ENCODE assay signal across 8 cellular contexts in the genomic region with DNA sequence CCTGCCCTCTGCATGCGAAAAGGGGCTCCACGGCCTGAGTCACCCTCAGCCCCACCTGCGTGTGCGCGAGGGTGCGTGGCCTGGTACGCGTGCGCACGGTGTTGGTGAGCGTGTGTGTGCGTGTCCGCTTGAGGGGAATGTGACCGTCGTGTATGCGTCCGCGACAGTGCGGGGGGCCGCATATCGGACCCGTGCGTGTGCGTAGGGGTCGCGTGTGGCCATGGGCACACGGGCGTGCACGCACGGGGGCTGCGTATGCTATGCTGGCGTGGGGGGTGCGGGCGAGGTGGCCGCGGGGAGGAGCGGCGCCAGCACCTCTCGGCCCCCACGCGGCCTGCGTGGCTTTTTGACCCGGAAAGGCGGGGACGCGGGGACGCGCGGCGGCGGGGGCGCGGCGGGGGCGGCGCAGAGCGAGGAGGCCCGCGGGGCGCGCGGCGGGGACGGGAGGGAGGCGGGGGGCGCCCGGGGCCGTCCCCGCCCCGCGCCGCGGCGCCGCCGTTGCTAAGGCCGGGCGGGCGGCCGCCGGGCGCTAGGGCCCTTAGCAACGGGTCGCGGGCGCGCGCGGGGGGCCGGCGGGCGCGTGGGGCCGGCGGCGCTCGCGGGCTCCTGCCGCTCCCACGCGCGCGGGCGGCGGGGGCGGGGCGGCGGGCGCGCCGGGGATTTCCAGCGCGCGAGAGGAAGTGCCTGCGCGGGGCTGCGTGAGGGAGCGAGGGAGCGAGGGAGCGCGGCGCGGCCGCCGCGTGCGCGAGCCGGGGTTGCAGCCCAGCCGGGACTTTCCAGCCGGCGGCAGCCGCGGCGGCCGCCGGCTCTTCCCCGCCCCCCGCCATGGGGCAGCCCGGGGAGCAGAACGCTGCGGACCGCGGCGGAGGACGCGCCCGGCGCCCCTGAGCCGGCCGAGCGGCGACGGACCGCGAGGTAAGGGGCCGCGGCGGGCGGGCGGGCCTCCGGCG. TPM values are rescaled to one million over a fixed set of nuclear protein-coding genes. Genes with fewer than 3 reads are reported as not detected.
DNase-seq lines count a peak whose midpoint lies in the region; ATAC-seq and TF ChIP-seq lines count a peak whose summit lies in the region.

A gene with protein sequence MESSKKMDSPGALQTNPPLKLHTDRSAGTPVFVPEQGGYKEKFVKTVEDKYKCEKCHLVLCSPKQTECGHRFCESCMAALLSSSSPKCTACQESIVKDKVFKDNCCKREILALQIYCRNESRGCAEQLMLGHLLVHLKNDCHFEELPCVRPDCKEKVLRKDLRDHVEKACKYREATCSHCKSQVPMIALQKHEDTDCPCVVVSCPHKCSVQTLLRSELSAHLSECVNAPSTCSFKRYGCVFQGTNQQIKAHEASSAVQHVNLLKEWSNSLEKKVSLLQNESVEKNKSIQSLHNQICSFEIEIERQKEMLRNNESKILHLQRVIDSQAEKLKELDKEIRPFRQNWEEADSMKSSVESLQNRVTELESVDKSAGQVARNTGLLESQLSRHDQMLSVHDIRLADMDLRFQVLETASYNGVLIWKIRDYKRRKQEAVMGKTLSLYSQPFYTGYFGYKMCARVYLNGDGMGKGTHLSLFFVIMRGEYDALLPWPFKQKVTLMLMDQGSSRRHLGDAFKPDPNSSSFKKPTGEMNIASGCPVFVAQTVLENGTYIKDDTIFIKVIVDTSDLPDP (plus strand): TSS at position 689 of the 950 bp plus-strand sequence. CDS start 92,753 bp downstream, outside the sequence.

- H3K36me3 ChIP-seq in right atrium auricular region: no peaks in the 10 kb centered on the region
- H3K36me3 ChIP-seq in rectal smooth muscle tissue (ENCODE audit: control insufficient read depth, insufficient read depth, low read length): no peaks in the 10 kb centered on the region
- no peaks in the 10 kb centered on the region for H3K36me3 ChIP-seq in vagina

- peaks cover 0 to 2% (median 0%) of the 10 kb centered on the region in 7 donors for H3K9me3 Mint-ChIP-seq in CD14-positive monocyte

- H3K4me1 ChIP-seq in right atrium auricular region: peaks cover 0 to 23% of the 10 kb centered on the region in 2 donors
- peaks cover 3% of the 10 kb centered on the region for H3K4me1 ChIP-seq in rectal smooth muscle tissue (ENCODE audit: control insufficient read depth, insufficient read depth, low read length)
- H3K4me1 ChIP-seq in vagina: peaks cover 22% of the 10 kb centered on the region

- peak; percentile 69 for ATAC-seq in GM19397 (IDR thresholded peaks at IDR 0.05; ENCODE audit: unreplicated experiment)

- TF ChIP-seq CTCF in CD14-positive monocyte (IDR thresholded peaks at IDR 0.05) (no peak), right atrium auricular region (IDR thresholded peaks at IDR 0.05) (no peak), vagina (IDR thresholded peaks at IDR 0.05) (no peak)

- peak within 1 kb of the TSS; percentile 60 for H3K9ac ChIP-seq in rectal smooth muscle tissue (ENCODE audit: low read length)

- DNase-seq in CD14-positive monocyte (ENCODE audit: low spot score) (peak; percentile 81), HPDE6-E6E7 (ENCODE audit: extremely low spot score) (peak; percentile 79), right atrium auricular region (ENCODE audit: low spot score) (no peak), vagina (ENCODE audit: extremely low spot score in 2 of 2) (no peak)

- H3K27me3 Mint-ChIP-seq in CD14-positive monocyte (ENCODE audit: low read depth in 3 of 3): peaks cover 2 to 10% (median 3%) of the 10 kb centered on the region in 3 donors

- no peaks in the 10 kb centered on the region for H3K9me3 ChIP-seq in right atrium auricular region
- H3K9me3 ChIP-seq in vagina: no peaks in the 10 kb centered on the region

- peak within 1 kb of the TSS; percentile 80 for H3K27ac ChIP-seq in angular gyrus (ENCODE audit: low read depth, low read length)
- peak within 1 kb of the TSS; percentile 72 to 78 for H3K27ac ChIP-seq in right atrium auricular region
- peak within 1 kb of the TSS; percentile 81 for H3K27ac ChIP-seq in rectal smooth muscle tissue (ENCODE audit: low read depth, low read length)
- H3K27ac ChIP-seq in vagina: peak within 1 kb of the TSS; percentile 92

- TF ChIP-seq POLR2A in vagina (IDR thresholded peaks at IDR 0.05): no peak

- H3K27me3 ChIP-seq in right atrium auricular region (no peaks in the 10 kb centered on the region), rectal smooth muscle tissue (ENCODE audit: control insufficient read depth, insufficient read depth, low read length) (no peaks in the 10 kb centered on the region), vagina (no peaks in the 10 kb centered on the region)

- peak within 1 kb of the TSS; percentile 81 to 94 for H3K4me3 Mint-ChIP-seq in CD14-positive monocyte

- H3K36me3 Mint-ChIP-seq in CD14-positive monocyte: peaks cover 12 to 13% of the 10 kb centered on the region in 2 donors

- peaks cover 59% of the 10 kb centered on the region for H3K4me1 Mint-ChIP-seq in CD14-positive monocyte

- H3K4me3 ChIP-seq in right atrium auricular region (peak within 1 kb of the TSS; percentile 68 to 77), rectal smooth muscle tissue (ENCODE audit: low read length) (peak within 1 kb of the TSS; percentile 72), vagina (peak within 1 kb of the TSS; percentile 66 to 86)

- intact Hi-C loops in CD14-positive monocyte (cut with micrococcal nuclease): no loop called here
- intact Hi-C loops in T-helper 2 cell treated with Interferon-gamma antibody and Interleukin-4, amounts not matched to agents 100 ng/mL and 5 ng/mL, for 36 hours (cut with micrococcal nuclease): loop anchor here (5.0 to 10.0 kb wide), 2 partner anchors 85 to 558 kb away; a partner anchor contains a TSS
- intact Hi-C loops in vagina (cut with DNase I): loop anchor here (5.0 to 10.0 kb wide), 2 partner anchors 138 to 275 kb away; no protein-coding TSS in a partner anchor

- H3K27ac Mint-ChIP-seq in CD14-positive monocyte: peak within 1 kb of the TSS; percentile 91 to 95 (median 93)

RNA-seq across cellular contexts. Expression of the gene that starts here (rescaled TPM):
- 10 to 100 TPM; 12.0 to 17.3 TPM for polyA plus RNA-seq in CD14-positive monocyte
- 42.4 and 44.9 TPM in 2 replicates for total RNA-seq in T-helper 2 cell treated with Interferon-gamma antibody and Interleukin-4, amounts not matched to agents 100 ng/mL and 5 ng/mL, for 36 hours
- total RNA-seq in right atrium auricular region (1 to 10 TPM; 9.1 to 10.0 TPM), vagina (14.0 TPM)

Comparison
In these comparisons a context has a peak if more than half of its experiments do, and no peak if none do; other contexts are left out.
1. DNase-seq: peak in CD14-positive monocyte (single experiment) and HPDE6-E6E7 (single experiment); none in right atrium auricular region (single experiment) and vagina (0 of 2).
2. intact Hi-C loops: an anchor here in T-helper 2 cell treated with Interferon-gamma antibody and Interleukin-4, amounts not matched to agents 100 ng/mL and 5 ng/mL, for 36 hours (5.0 to 10.0 kb wide) and vagina (5.0 to 10.0 kb wide); none called in CD14-positive monocyte.
3. Peak in every context shown above with its lines, with median percentiles within 50 percentile points of each other: H3K27ac ChIP-seq and H3K4me3 ChIP-seq.